Comparison of ENCODE assay signal across 18 cellular contexts in the genomic region with DNA sequence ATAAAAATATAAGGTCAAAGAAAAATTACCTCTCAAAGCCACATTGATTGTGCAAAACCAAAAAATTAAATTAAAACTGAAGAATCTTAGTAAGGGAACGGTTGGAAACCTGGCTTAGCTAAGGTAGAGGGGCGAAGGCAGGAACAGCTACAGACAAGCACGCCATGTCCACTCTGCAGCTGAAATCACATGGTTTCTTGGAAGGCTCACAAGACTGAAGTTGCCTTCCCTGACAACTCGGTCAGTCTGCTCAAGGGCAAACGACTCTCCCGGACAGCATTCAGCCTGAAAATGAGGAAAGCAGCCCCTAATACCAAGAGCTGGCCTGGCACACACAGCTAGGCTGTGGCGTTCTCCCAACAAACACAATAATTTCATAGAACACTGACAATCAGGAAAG. TPM values are rescaled to one million over a fixed set of nuclear protein-coding genes. Genes with fewer than 3 reads are reported as not detected.
DNase-seq lines count a peak whose midpoint lies in the region; ATAC-seq and TF ChIP-seq lines count a peak whose summit lies in the region.
"Had no signal": no experiment of that assay in that cellular context is flagged by ENCODE, and none has a peak within 500 bp of the region (broad histone marks: within the 10 kb centered on the region; RNA-seq: fewer than 3 reads in every experiment).

No MANE protein-coding gene starts in this region.

- H3F3A ChIP-seq in GM23248 (ENCODE audit: insufficient read depth) = no peaks in the 10 kb centered on the region

- intact Hi-C loops in lower leg skin (cut with DNase I; ENCODE audit: low total_unique reads) = no loop called here

- H4K20me1 ChIP-seq in GM23248 (ENCODE audit: insufficient read depth) = no peaks in the 10 kb centered on the region

- no peak overlapping the region for H2AFZ ChIP-seq in GM23248

- H3K36me3 Mint-ChIP-seq in brain = no peaks in the 10 kb centered on the region
- H3K36me3 Mint-ChIP-seq in mesothelial cell of epicardium = no peaks in the 10 kb centered on the region

- ATAC-seq in HG03469 (IDR thresholded peaks at IDR 0.05; ENCODE audit: unreplicated experiment) = no peak

- 66 to 69% methylated on average over 7 of the region's 7 CpGs for WGBS in GM23248 (ENCODE audit: low coverage in 1 of 2, low lambda C conversion rate in 2 of 2, missing lambda C conversion rate in 2 of 2), 2 experiments
- 64 to 67% methylated on average over 7 of the region's 7 CpGs for WGBS in lower leg skin, 2 donors

- H3K79me2 ChIP-seq in GM23248 (ENCODE audit: insufficient read depth) = no peaks in the 10 kb centered on the region

- no peak overlapping the region for H3K9ac ChIP-seq in GM23248

- peak overlapping the region in 4 of 5 experiments; percentile 39 to 93 (median 80) for H3K27ac Mint-ChIP-seq in brain
- peak overlapping the region; percentile 12 for H3K27ac Mint-ChIP-seq in mesothelial cell of epicardium

- peaks cover 3% of the 10 kb centered on the region for H3K9me3 ChIP-seq in GM23248 (ENCODE audit: low read depth)
- H3K9me3 ChIP-seq: SJSA1 had no signal

- peaks cover 5% of the 10 kb centered on the region for H3K27me3 Mint-ChIP-seq in brain
- H3K27me3 Mint-ChIP-seq in mesothelial cell of epicardium (ENCODE audit: low read depth) = no peaks in the 10 kb centered on the region

- no peaks in the 10 kb centered on the region for H3K36me3 ChIP-seq in GM23248 (ENCODE audit: low read depth)
- H3K36me3 ChIP-seq: SJSA1 had no signal

- peaks cover 18% of the 10 kb centered on the region for H3K4me1 Mint-ChIP-seq in brain
- H3K4me1 Mint-ChIP-seq in mesothelial cell of epicardium = peaks cover 16% of the 10 kb centered on the region

- H3K4me2 ChIP-seq in GM23248 (ENCODE audit: unreplicated experiment) = no peak overlapping the region

- H3K9me3 Mint-ChIP-seq in brain = peaks cover 8 to 14% (median 9%) of the 10 kb centered on the region in 5 experiments
- H3K9me3 Mint-ChIP-seq in mesothelial cell of epicardium = peaks cover 7% of the 10 kb centered on the region

- H3K4me3 Mint-ChIP-seq in brain (no peak overlapping the region), mesothelial cell of epicardium (no peak overlapping the region)

- no peaks in the 10 kb centered on the region for H3K27me3 ChIP-seq in GM23248 (replicated peaks; ENCODE audit: insufficient read depth)
- H3K27me3 ChIP-seq: SJSA1 had no signal

- in situ Hi-C loops in GM23248 (cut with MboI) = no loop called here

- H3K4me3 ChIP-seq in GM23248 = peak overlapping the region; percentile 38; the same call in 1 of the 2 replicates
- H3K4me3 ChIP-seq in lower leg skin (ENCODE audit: low read depth, poor library complexity, severe bottlenecking) = no peak overlapping the region
- H3K4me3 ChIP-seq: SJSA1 had no signal

- DNase-seq in GM23248 (no peak), mesothelial cell of epicardium (ENCODE audit: low spot score in 2 of 2, unreplicated experiment in 2 of 2) (no peak), retina (peak; percentile 15), NCI-H187 treated with DMSO at 0.1 percent for 48 hours (lab: John Stamatoyannopoulos, UW) (no peak), NCI-H82 (lab: John Stamatoyannopoulos, UW) (no peak), lower leg skin (ENCODE audit: low spot score in 2 of 2) (no peak)
- DNase-seq: AML-193, COR-L47, Kasumi-1, MM.1S, NCI-H1105 treated with DMSO at 0.1 percent for 48 hours, NCI-H187, NCI-H2171 had no signal

- H3K27ac ChIP-seq in GM23248 = no peak overlapping the region
- H3K27ac ChIP-seq: RWPE1, SJSA1 had no signal

- no peaks in the 10 kb centered on the region for H3K9me2 ChIP-seq in GM23248 (ENCODE audit: insufficient read depth)

- H3K4me1 ChIP-seq in GM23248 (ENCODE audit: insufficient read depth) = 0 out of 2 replicates have a peak, but pooled peaks cover 7% of the 10 kb centered on the region
- H3K4me1 ChIP-seq: SJSA1 had no signal

- no peak for TF ChIP-seq CTCF in brain (conservative IDR thresholded peaks at IDR 0.05)
- no peak for TF ChIP-seq CTCF in mesothelial cell of epicardium (IDR thresholded peaks at IDR 0.05; ENCODE audit: unreplicated experiment)
- TF ChIP-seq CTCF in lower leg skin (IDR thresholded peaks at IDR 0.05) = no peak

- no peak for TF ChIP-seq POLR2A in lower leg skin (IDR thresholded peaks at IDR 0.05)

RNA-seq across cellular contexts. Expression of gene BECN2, which starts 22.7 kb away (rescaled TPM):
- not detected in 2 replicates for total RNA-seq in GM23248 (2014; rRNA removed; shearing (Covaris generic))
- polyA plus RNA-seq in GM23248 (2016; fragmentation: Nextera tagmentation; extraction: Ambion mirVana) = not detected in 2 replicates
- polyA plus RNA-seq in brain (ENCODE audit: insufficient read depth, low read depth, low replicate concordance) = not detected
- not detected in 3 replicates for total RNA-seq in mesothelial cell of epicardium
- total RNA-seq in lower leg skin = not detected
- total RNA-seq: H7, SJSA1 had no signal
